8 cellular contexts compared by ENCODE assay signal in the genomic region with DNA sequence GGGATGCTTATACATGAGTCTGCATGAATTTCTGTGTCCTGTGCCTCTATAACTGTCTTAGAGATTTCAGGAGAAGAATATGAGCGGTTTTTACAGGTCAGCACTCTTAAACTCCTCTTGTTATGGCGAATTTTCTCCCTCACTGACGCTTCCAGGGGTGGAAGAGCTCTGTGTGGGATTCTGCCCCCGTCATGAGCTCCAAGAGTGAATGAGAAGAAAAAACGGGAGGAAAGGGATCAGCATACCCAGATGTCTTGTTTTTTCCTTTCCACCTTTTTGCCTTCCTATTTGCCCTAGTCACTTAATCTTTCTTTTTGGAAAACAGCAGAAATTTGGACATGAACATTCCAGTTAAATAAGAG. TPM values are rescaled to one million over a fixed set of nuclear protein-coding genes. Genes with fewer than 3 reads are reported as not detected.
A peak's percentile ranks its signal among the peaks of the same experiment; 100 is the strongest.
DNase-seq lines count a peak whose midpoint lies in the region; ATAC-seq lines count a peak whose summit lies in the region.

No MANE protein-coding gene starts in this region.

- CTCF ChIA-PET in activated CD8-positive, alpha-beta T cell treated with anti-CD3 and anti-CD28 coated beads, Interleukin-2, amount 10 ng/mL, durations not matched to agents 7 days and 5 days (lab: Charles Lee), result interaction anchor here (0.7 to 4.6 kb wide), 5 partner anchors 14 to 353 kb away, joined by 3 to 15 read pairs (median 3); a partner anchor contains a TSS

- H3K9me3 ChIP-seq in iPS-18a (ENCODE audit: control insufficient read depth, low read depth, low read length), result no peaks in the 10 kb centered on the region
- no peaks in the 10 kb centered on the region for H3K9me3 ChIP-seq in stomach smooth muscle (ENCODE audit: control insufficient read depth in 2 of 2, low read length in 2 of 2)

- POLR2A ChIA-PET in activated CD8-positive, alpha-beta T cell treated with anti-CD3 and anti-CD28 coated beads, Interleukin-2, amount 10 ng/mL, durations not matched to agents 7 days and 5 days (lab: Charles Lee), result interaction anchor here (0.9 to 1.4 kb wide), 2 partner anchors 14 to 38 kb away, joined by 3 to 5 read pairs; a partner anchor contains a TSS

- H3K36me3 ChIP-seq in iPS-18a (ENCODE audit: control insufficient read depth, low read depth, low read length) (peaks cover 21% of the 10 kb centered on the region), stomach smooth muscle (ENCODE audit: control insufficient read depth in 2 of 2, insufficient read depth in 2 of 2, low read length in 2 of 2) (peaks cover 2 to 10% of the 10 kb centered on the region in 2 donors)

- peaks cover 17% of the 10 kb centered on the region for H3K4me1 ChIP-seq in iPS-18a (ENCODE audit: control insufficient read depth, low read depth, low read length)
- H3K4me1 ChIP-seq in stomach smooth muscle (ENCODE audit: control insufficient read depth, insufficient read depth, low read length), result peaks cover 5% of the 10 kb centered on the region

- H3K4me1 Mint-ChIP-seq in T-helper 2 cell treated with Interferon-gamma antibody and Interleukin-4, amounts not matched to agents 5 μg/mL and 100 μg/mL, for 36 hours (ENCODE audit: low read depth), result peaks cover 18% of the 10 kb centered on the region
- peaks cover 18% of the 10 kb centered on the region for H3K4me1 Mint-ChIP-seq in activated CD8-positive, alpha-beta T cell treated with anti-CD3 and anti-CD28 coated beads, Interleukin-2, amount 10 ng/mL, durations not matched to agents 7 days and 5 days (ENCODE audit: low read depth)

- H3K27ac Mint-ChIP-seq in T-helper 2 cell treated with Interferon-gamma antibody and Interleukin-4, amounts not matched to agents 5 μg/mL and 100 μg/mL, for 36 hours, result no peak overlapping the region
- H3K27ac Mint-ChIP-seq in activated CD8-positive, alpha-beta T cell treated with anti-CD3 and anti-CD28 coated beads, Interleukin-2, amount 10 ng/mL, durations not matched to agents 7 days and 5 days, result no peak overlapping the region

- no peaks in the 10 kb centered on the region for H3K36me3 Mint-ChIP-seq in T-helper 2 cell treated with Interferon-gamma antibody and Interleukin-4, amounts not matched to agents 5 μg/mL and 100 μg/mL, for 36 hours (ENCODE audit: low read depth)
- peaks cover 2% of the 10 kb centered on the region for H3K36me3 Mint-ChIP-seq in activated CD8-positive, alpha-beta T cell treated with anti-CD3 and anti-CD28 coated beads, Interleukin-2, amount 10 ng/mL, durations not matched to agents 7 days and 5 days (ENCODE audit: low read depth)

- H3K9me3 Mint-ChIP-seq in T-helper 2 cell treated with Interferon-gamma antibody and Interleukin-4, amounts not matched to agents 5 μg/mL and 100 μg/mL, for 36 hours, result no peaks in the 10 kb centered on the region
- H3K9me3 Mint-ChIP-seq in activated CD8-positive, alpha-beta T cell treated with anti-CD3 and anti-CD28 coated beads, Interleukin-2, amount 10 ng/mL, durations not matched to agents 7 days and 5 days (ENCODE audit: insufficient read depth), result no peaks in the 10 kb centered on the region

- peak overlapping the region; percentile 63 for H3K9ac ChIP-seq in iPS-18a (ENCODE audit: low read length)
- peak overlapping the region; percentile 62 to 77 for H3K9ac ChIP-seq in stomach smooth muscle (ENCODE audit: low read length in 2 of 2)

- H3K4me3 ChIP-seq in iPS-18a (ENCODE audit: low read length) (peak overlapping the region; percentile 76), stomach smooth muscle (ENCODE audit: low read length in 2 of 2) (peak overlapping the region; percentile 91 to 98)

- no peak for DNase-seq in T-helper 2 cell treated with Interferon-gamma antibody and Interleukin-4, amounts not matched to agents 5 μg/mL and 100 μg/mL, for 36 hours (ENCODE audit: low spot score)
- DNase-seq in T-helper 2 cell (no peak), NOMO-1 treated with dmso at 0.1 percent for 144 hours (lab: John Stamatoyannopoulos, UW; ENCODE audit: unreplicated experiment) (no peak), hippocampal formation (lab: John Stamatoyannopoulos, UW) (no peak)
- no peak for DNase-seq in activated CD8-positive, alpha-beta T cell treated with anti-CD3 and anti-CD28 coated beads, Interleukin-2, amount 10 ng/mL, durations not matched to agents 7 days and 5 days

- H3K27ac ChIP-seq in iPS-18a (ENCODE audit: low read length) (no peak overlapping the region), stomach smooth muscle (ENCODE audit: low read length) (peak overlapping the region; percentile 37)

- H3K4me3 Mint-ChIP-seq in T-helper 2 cell treated with Interferon-gamma antibody and Interleukin-4, amounts not matched to agents 5 μg/mL and 100 μg/mL, for 36 hours, result peak overlapping the region; percentile 99
- peak overlapping the region; percentile 95 for H3K4me3 Mint-ChIP-seq in activated CD8-positive, alpha-beta T cell treated with anti-CD3 and anti-CD28 coated beads, Interleukin-2, amount 10 ng/mL, durations not matched to agents 7 days and 5 days

- H3K27me3 ChIP-seq in iPS-18a (ENCODE audit: control insufficient read depth, insufficient read depth, low read length) (no peaks in the 10 kb centered on the region), stomach smooth muscle (ENCODE audit: control insufficient read depth in 1 of 2, insufficient read depth in 2 of 2, low read length in 2 of 2) (no peaks in the 10 kb centered on the region)

- peaks cover 16% of the 10 kb centered on the region for H3K27me3 Mint-ChIP-seq in T-helper 2 cell treated with Interferon-gamma antibody and Interleukin-4, amounts not matched to agents 5 μg/mL and 100 μg/mL, for 36 hours (ENCODE audit: low read depth)
- H3K27me3 Mint-ChIP-seq in activated CD8-positive, alpha-beta T cell treated with anti-CD3 and anti-CD28 coated beads, Interleukin-2, amount 10 ng/mL, durations not matched to agents 7 days and 5 days (ENCODE audit: low read depth), result peaks cover 15% of the 10 kb centered on the region

- no peak for ATAC-seq in activated CD8-positive, alpha-beta T cell treated with anti-CD3 and anti-CD28 coated beads, Interleukin-2, amount 10 ng/mL, durations not matched to agents 7 days and 5 days
- no peak for ATAC-seq in HG03196 (IDR thresholded peaks at IDR 0.05; ENCODE audit: unreplicated experiment)

RNA-seq across cellular contexts. Expression of a gene that starts 0.7 kb away (rescaled TPM):
- 10 to 100 TPM; 20.6 to 22.7 TPM for total RNA-seq in activated CD8-positive, alpha-beta T cell treated with anti-CD3 and anti-CD28 coated beads, Interleukin-2, amount 10 ng/mL, durations not matched to agents 7 days and 5 days

RNA-seq across cellular contexts. Expression of a gene that starts 13.9 kb away (rescaled TPM):
- 10 to 100 TPM; 45.6 to 50.1 TPM for total RNA-seq in activated CD8-positive, alpha-beta T cell treated with anti-CD3 and anti-CD28 coated beads, Interleukin-2, amount 10 ng/mL, durations not matched to agents 7 days and 5 days

RNA-seq across cellular contexts. Expression of a gene that starts 37.5 kb away (rescaled TPM):
- 10 to 100 TPM; 37.9 to 47.2 TPM for total RNA-seq in activated CD8-positive, alpha-beta T cell treated with anti-CD3 and anti-CD28 coated beads, Interleukin-2, amount 10 ng/mL, durations not matched to agents 7 days and 5 days
